ENCODE assay signal across 1 cellular context in the genomic region with DNA sequence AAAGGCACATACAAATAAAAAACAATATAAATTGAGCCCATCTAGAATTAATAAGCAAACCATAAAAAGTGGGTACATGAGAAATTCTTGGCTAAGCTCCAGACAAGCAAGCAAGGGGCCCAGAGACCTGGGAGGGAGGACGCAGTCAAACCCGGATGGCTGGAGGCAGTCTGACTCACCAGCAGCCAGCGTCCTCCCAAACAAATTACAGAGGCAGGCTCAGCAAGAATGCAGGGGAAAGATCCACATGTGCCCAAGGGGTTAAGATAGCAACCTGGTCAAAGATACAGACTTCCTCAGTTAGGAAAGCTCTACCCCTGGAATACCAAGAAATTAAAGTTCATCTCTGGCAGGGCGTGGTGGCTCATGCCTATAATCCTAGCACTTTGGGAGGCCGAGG.
TF ChIP-seq lines count a peak whose summit lies in the region.

No MANE protein-coding gene starts in this region.

TF ChIP-seq in HEK293, 187 proteins besides CTCF, POLR2A, EP300 and RAD21 (continued from another document and continues in another):
- TF ChIP-seq ZNF692 (tag by site-specific recombination; IDR thresholded peaks at IDR 0.05) (peak; percentile 92), ZNF830 (tag by site-specific recombination; IDR thresholded peaks at IDR 0.05; ENCODE audit: low read depth) (no peak), SCRT1 (tag by site-specific recombination; IDR thresholded peaks at IDR 0.05; ENCODE audit: borderline replicate concordance) (no peak), TRIM28 (IDR thresholded peaks at IDR 0.05; ENCODE audit: borderline replicate concordance, low read length) (no peak), ZNF521 (tag by site-specific recombination; IDR thresholded peaks at IDR 0.05) (no peak), ZFP3 (tag by site-specific recombination; IDR thresholded peaks at IDR 0.05; ENCODE audit: low read depth) (no peak), GLIS1 (tag by site-specific recombination; IDR thresholded peaks at IDR 0.05) (peak; percentile 84), ZNF791 (tag by site-specific recombination; IDR thresholded peaks at IDR 0.05) (no peak), ZNF76 (tag by site-specific recombination; IDR thresholded peaks at IDR 0.05; ENCODE audit: borderline replicate concordance, low read depth) (no peak), SP2 (tag by site-specific recombination; IDR thresholded peaks at IDR 0.05) (no peak), ZFP69B (tag by site-specific recombination; IDR thresholded peaks at IDR 0.05) (peak; percentile 75; the same call in 1 of the 2 replicates), ZNF600 (tag by site-specific recombination; IDR thresholded peaks at IDR 0.05) (peak; percentile 68), YY2 (tag by site-specific recombination; IDR thresholded peaks at IDR 0.05) (no peak), ZNF324 (tag by site-specific recombination; IDR thresholded peaks at IDR 0.05) (0 out of 2 replicates have a peak, but pooled peaks have one; percentile 17), FEZF1 (tag by site-specific recombination; IDR thresholded peaks at IDR 0.05) (peak; percentile 49; the same call in 1 of the 2 replicates), ATF2 (tag by site-specific recombination; IDR thresholded peaks at IDR 0.05; ENCODE audit: low read depth) (no peak), ZNF221 (tag by site-specific recombination; IDR thresholded peaks at IDR 0.05; ENCODE audit: borderline replicate concordance) (no peak), ZFP37 (tag by site-specific recombination; IDR thresholded peaks at IDR 0.05) (no peak), ZBTB44 (tag by site-specific recombination; IDR thresholded peaks at IDR 0.05) (no peak), ZNF311 (tag by site-specific recombination; IDR thresholded peaks at IDR 0.05; ENCODE audit: borderline replicate concordance) (no peak), ZNF544 (tag by site-specific recombination; IDR thresholded peaks at IDR 0.05) (no peak), ZNF501 (tag by site-specific recombination; IDR thresholded peaks at IDR 0.05) (no peak), ZNF362 (tag by site-specific recombination; IDR thresholded peaks at IDR 0.05) (no peak), ZBTB49 (tag by site-specific recombination; IDR thresholded peaks at IDR 0.05; ENCODE audit: low read depth) (no peak), ZNF561 (tag by site-specific recombination; IDR thresholded peaks at IDR 0.05; ENCODE audit: borderline replicate concordance) (no peak), ZNF19 (tag by site-specific recombination; IDR thresholded peaks at IDR 0.05; ENCODE audit: low read depth) (no peak), ZNF140 (tag by site-specific recombination; IDR thresholded peaks at IDR 0.05) (no peak), GLI4 (tag by site-specific recombination; IDR thresholded peaks at IDR 0.05) (no peak), ZNF214 (tag by site-specific recombination; IDR thresholded peaks at IDR 0.05; ENCODE audit: borderline replicate concordance) (no peak), ZNF621 (tag by site-specific recombination; IDR thresholded peaks at IDR 0.05) (no peak), SP3 (tag by site-specific recombination; IDR thresholded peaks at IDR 0.05) (no peak), SCRT2 (tag by site-specific recombination; IDR thresholded peaks at IDR 0.05) (no peak), ZBTB48 (tag by site-specific recombination; IDR thresholded peaks at IDR 0.05) (peak; percentile 63; the same call in 1 of the 2 replicates), KLF1 (tag by site-specific recombination; IDR thresholded peaks at IDR 0.05) (no peak), PRDM1 (tag by site-specific recombination; IDR thresholded peaks at IDR 0.05) (no peak), ZNF157 (tag by site-specific recombination; IDR thresholded peaks at IDR 0.05) (no peak), ZNF624 (tag by site-specific recombination; IDR thresholded peaks at IDR 0.05) (no peak), BCL11B (tag by site-specific recombination; IDR thresholded peaks at IDR 0.05; ENCODE audit: low read depth) (no peak), SP7 (tag by site-specific recombination; IDR thresholded peaks at IDR 0.05) (peak; percentile 87), ZNF341 (tag by site-specific recombination; IDR thresholded peaks at IDR 0.05; ENCODE audit: low read depth) (no peak), GFI1B (tag by site-specific recombination; IDR thresholded peaks at IDR 0.05) (no peak), ZNF416 (tag by site-specific recombination; IDR thresholded peaks at IDR 0.05) (no peak), ZNF558 (tag by site-specific recombination; IDR thresholded peaks at IDR 0.05) (peak; percentile 95), MYNN (tag by site-specific recombination; IDR thresholded peaks at IDR 0.05; ENCODE audit: borderline replicate concordance) (no peak), ZNF292 (tag by site-specific recombination; IDR thresholded peaks at IDR 0.05; ENCODE audit: borderline replicate concordance, low read depth) (no peak), ZFP41 (tag by site-specific recombination; IDR thresholded peaks at IDR 0.05; ENCODE audit: borderline replicate concordance) (no peak), ZNF112 (tag by site-specific recombination; IDR thresholded peaks at IDR 0.05) (no peak), ZNF184 (tag by site-specific recombination; IDR thresholded peaks at IDR 0.05) (peak; percentile 37; the same call in 1 of the 2 replicates), WT1 (tag by site-specific recombination; IDR thresholded peaks at IDR 0.05) (peak; percentile 57; the same call in 1 of the 2 replicates)
- TF ChIP-seq, protein P1, sequence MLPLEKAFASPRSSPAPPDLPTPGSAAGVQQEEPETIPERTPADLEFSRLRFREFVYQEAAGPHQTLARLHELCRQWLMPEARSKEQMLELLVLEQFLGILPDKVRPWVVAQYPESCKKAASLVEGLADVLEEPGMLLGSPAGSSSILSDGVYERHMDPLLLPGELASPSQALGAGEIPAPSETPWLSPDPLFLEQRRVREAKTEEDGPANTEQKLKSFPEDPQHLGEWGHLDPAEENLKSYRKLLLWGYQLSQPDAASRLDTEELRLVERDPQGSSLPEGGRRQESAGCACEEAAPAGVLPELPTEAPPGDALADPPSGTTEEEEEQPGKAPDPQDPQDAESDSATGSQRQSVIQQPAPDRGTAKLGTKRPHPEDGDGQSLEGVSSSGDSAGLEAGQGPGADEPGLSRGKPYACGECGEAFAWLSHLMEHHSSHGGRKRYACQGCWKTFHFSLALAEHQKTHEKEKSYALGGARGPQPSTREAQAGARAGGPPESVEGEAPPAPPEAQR (tag by site-specific recombination; IDR thresholded peaks at IDR 0.05), result no peak
- TF ChIP-seq, protein P2, sequence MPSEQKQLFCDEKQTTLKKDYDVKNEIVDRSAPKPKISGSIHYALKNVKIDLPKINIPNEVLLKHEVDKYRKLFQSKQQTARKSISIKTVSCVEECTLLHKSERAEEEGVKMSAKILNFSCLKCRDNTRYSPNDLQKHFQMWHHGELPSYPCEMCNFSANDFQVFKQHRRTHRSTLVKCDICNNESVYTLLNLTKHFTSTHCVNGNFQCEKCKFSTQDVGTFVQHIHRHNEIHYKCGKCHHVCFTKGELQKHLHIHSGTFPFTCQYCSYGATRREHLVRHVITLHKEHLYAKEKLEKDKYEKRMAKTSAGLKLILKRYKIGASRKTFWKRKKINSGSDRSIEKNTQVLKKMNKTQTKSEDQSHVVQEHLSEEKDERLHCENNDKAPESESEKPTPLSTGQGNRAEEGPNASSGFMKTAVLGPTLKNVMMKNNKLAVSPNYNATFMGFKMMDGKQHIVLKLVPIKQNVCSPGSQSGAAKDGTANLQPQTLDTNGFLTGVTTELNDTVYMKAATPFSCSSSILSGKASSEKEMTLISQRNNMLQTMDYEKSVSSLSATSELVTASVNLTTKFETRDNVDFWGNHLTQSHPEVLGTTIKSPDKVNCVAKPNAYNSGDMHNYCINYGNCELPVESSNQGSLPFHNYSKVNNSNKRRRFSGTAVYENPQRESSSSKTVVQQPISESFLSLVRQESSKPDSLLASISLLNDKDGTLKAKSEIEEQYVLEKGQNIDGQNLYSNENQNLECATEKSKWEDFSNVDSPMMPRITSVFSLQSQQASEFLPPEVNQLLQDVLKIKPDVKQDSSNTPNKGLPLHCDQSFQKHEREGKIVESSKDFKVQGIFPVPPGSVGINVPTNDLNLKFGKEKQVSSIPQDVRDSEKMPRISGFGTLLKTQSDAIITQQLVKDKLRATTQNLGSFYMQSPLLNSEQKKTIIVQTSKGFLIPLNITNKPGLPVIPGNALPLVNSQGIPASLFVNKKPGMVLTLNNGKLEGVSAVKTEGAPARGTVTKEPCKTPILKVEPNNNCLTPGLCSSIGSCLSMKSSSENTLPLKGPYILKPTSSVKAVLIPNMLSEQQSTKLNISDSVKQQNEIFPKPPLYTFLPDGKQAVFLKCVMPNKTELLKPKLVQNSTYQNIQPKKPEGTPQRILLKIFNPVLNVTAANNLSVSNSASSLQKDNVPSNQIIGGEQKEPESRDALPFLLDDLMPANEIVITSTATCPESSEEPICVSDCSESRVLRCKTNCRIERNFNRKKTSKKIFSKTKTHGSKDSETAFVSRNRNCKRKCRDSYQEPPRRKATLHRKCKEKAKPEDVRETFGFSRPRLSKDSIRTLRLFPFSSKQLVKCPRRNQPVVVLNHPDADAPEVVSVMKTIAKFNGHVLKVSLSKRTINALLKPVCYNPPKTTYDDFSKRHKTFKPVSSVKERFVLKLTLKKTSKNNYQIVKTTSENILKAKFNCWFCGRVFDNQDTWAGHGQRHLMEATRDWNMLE (tag by site-specific recombination; conservative IDR thresholded peaks at IDR 0.05; ENCODE audit: low read depth), result no peak; the same call in 1 of the 2 replicates
- TF ChIP-seq, protein P3, sequence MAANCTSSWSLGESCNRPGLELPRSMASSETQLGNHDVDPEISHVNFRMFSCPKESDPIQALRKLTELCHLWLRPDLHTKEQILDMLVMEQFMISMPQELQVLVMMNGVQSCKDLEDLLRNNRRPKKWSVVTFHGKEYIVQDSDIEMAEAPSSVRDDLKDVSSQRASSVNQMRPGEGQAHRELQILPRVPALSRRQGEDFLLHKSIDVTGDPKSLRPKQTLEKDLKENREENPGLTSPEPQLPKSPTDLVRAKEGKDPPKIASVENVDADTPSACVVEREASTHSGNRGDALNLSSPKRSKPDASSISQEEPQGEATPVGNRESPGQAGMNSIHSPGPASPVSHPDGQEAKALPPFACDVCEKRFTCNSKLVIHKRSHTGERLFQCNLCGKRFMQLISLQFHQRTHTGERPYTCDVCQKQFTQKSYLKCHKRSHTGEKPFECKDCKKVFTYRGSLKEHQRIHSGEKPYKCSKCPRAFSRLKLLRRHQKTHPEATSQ (tag by site-specific recombination; IDR thresholded peaks at IDR 0.05), result 0 out of 2 replicates have a peak, but pooled peaks have one; percentile 8
